4 cellular contexts compared by ENCODE assay signal in the genomic region with DNA sequence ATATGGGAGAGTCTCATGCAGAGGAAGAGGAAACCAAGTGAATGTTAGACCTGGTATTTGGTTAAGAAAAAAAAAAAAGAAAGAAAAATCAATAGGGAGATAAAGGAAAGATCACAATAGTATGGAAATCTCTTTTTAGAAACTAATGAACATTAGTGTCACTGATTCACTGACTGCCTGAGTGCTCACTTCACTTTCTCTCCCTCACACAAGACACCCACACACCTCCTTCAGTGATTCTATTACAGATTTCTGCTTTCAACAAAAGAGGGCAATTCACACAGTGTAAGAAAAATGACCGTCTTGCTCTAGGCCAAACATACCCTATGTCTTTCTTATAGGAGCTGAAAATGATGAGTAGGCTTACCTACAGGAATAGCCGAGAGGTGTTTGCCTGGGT. TPM values are rescaled to one million over a fixed set of nuclear protein-coding genes. Genes with fewer than 3 reads are reported as not detected.
"Had no signal": no experiment of that assay in that cellular context is flagged by ENCODE, and none has a peak within 500 bp of the region (broad histone marks: within the 10 kb centered on the region; RNA-seq: fewer than 3 reads in every experiment).

No MANE protein-coding gene starts in this region.

- ATAC-seq: GM12878 had no signal

- H3K4me3 ChIP-seq: GM12878 had no signal

- DNase-seq: GDM1, GF-D8 had no signal

RNA-seq across cellular contexts. Expression of a gene that starts 6.0 kb away (rescaled TPM):
- total RNA-seq: G401, GM12878 had no signal
